ENCODE assay signal across 4 cellular contexts in genomic region chr4:181905708-181906107, GRCh38.
TF ChIP-seq lines count a peak whose summit lies in the region.

No MANE protein-coding gene starts in this region.

TF ChIP-seq in A549, 52 proteins besides CTCF, POLR2A, EP300 and RAD21:
- TF ChIP-seq SREBF2 (IDR thresholded peaks at IDR 0.05) (no peak), PBX3 (IDR thresholded peaks at IDR 0.05) (no peak), MAFK (IDR thresholded peaks at IDR 0.05; ENCODE audit: partially characterized antibody) (peak; percentile 85), CBX8 (IDR thresholded peaks at IDR 0.05) (no peak), CBX2 (IDR thresholded peaks at IDR 0.05; ENCODE audit: borderline replicate concordance, low read depth) (no peak), ESRRA (IDR thresholded peaks at IDR 0.05; ENCODE audit: borderline replicate concordance, low read length) (no peak), EHMT2 (IDR thresholded peaks at IDR 0.05; ENCODE audit: low read depth) (no peak)

TF ChIP-seq in IMR-90, 13 proteins besides CTCF, POLR2A, EP300 and RAD21:
- TF ChIP-seq CHD1 (IDR thresholded peaks at IDR 0.05; ENCODE audit: low read depth, low read length), result no peak
- TF ChIP-seq ELK1 (IDR thresholded peaks at IDR 0.05; ENCODE audit: borderline replicate concordance, low read depth, low read length), result no peak
- TF ChIP-seq MAFK (IDR thresholded peaks at IDR 0.05; ENCODE audit: low read depth, low read length), result peak; percentile 96

TF ChIP-seq in GM12878, 131 proteins besides CTCF, POLR2A, EP300 and RAD21:
- TF ChIP-seq USF1 (IDR thresholded peaks at IDR 0.05; ENCODE audit: borderline replicate concordance, extremely low read length, insufficient read depth, low read depth, low read length) (no peak), ZBED1 (IDR thresholded peaks at IDR 0.05; ENCODE audit: borderline replicate concordance) (no peak), SUZ12 (IDR thresholded peaks at IDR 0.05; ENCODE audit: unreplicated experiment) (no peak), IRF5 (IDR thresholded peaks at IDR 0.05; ENCODE audit: borderline replicate concordance) (no peak), HDAC6 (IDR thresholded peaks at IDR 0.05; ENCODE audit: unreplicated experiment) (no peak), KDM1A (IDR thresholded peaks at IDR 0.05; ENCODE audit: borderline replicate concordance) (no peak), CUX1 (IDR thresholded peaks at IDR 0.05; ENCODE audit: insufficient replicate concordance, low read depth, low read length) (no peak), HDAC2 (IDR thresholded peaks at IDR 0.05) (no peak), ZNF384 (IDR thresholded peaks at IDR 0.05; ENCODE audit: borderline replicate concordance, low read depth, low read length) (no peak)

TF ChIP-seq in H1, 55 proteins besides CTCF, POLR2A, EP300 and RAD21:
- no peak for TF ChIP-seq SRF (IDR thresholded peaks at IDR 0.05; ENCODE audit: low read depth, low read length)
- no peak for TF ChIP-seq ATF2 (IDR thresholded peaks at IDR 0.05; ENCODE audit: low read length)
- no peak for TF ChIP-seq CREB1 (IDR thresholded peaks at IDR 0.05)
- TF ChIP-seq ZNF274 (IDR thresholded peaks at IDR 0.05; ENCODE audit: borderline replicate concordance, extremely low read depth, low read length), result no peak
- TF ChIP-seq EZH2 (IDR thresholded peaks at IDR 0.05; ENCODE audit: low read depth, low read length, severe bottlenecking), result no peak
- TF ChIP-seq MAFK (IDR thresholded peaks at IDR 0.05; ENCODE audit: low read depth, low read length), result peak; percentile 47; the same call in 1 of the 2 replicates
- no peak for TF ChIP-seq CBX8 (IDR thresholded peaks at IDR 0.05; ENCODE audit: borderline replicate concordance, low read depth, low read length)
- TF ChIP-seq TEAD4 (IDR thresholded peaks at IDR 0.05; ENCODE audit: low read depth, low read length), result no peak
TF ChIP-seq in H1: peak in this region for 1.
